Comparison of ENCODE assay signal across 8 cellular contexts in genomic region chr2:1593371-1594205, GRCh38.
DNase-seq lines count a peak whose midpoint lies in the region; ATAC-seq, FAIRE-seq and TF ChIP-seq lines count a peak whose summit lies in the region.

No MANE protein-coding gene starts in this region.

- no peak overlapping the region for H3K27ac ChIP-seq in A549

- TF ChIP-seq CTCF in A549 (IDR thresholded peaks at IDR 0.05) (no peak), HFFc6 (IDR thresholded peaks at IDR 0.05) (no peak), kidney epithelial cell (IDR thresholded peaks at IDR 0.05; ENCODE audit: insufficient read depth, low read length, poor library complexity, severe bottlenecking) (no peak)

- H3K36me3 ChIP-seq in kidney epithelial cell (ENCODE audit: control insufficient read depth, insufficient read depth, low read length) = no peaks in the 10 kb centered on the region

- peak overlapping the region; percentile 59 for H3K27ac Mint-ChIP-seq in HFFc6
- H3K27ac Mint-ChIP-seq in activated naive CD8-positive, alpha-beta T cell treated with anti-CD3 and anti-CD28 coated beads, Interleukin-2, amount 10 ng/mL, durations not matched to agents 7 days and 5 days = no peak overlapping the region

- peaks cover 17% of the 10 kb centered on the region for H3K27me3 Mint-ChIP-seq in HFFc6 (ENCODE audit: insufficient read depth)
- H3K27me3 Mint-ChIP-seq in activated naive CD8-positive, alpha-beta T cell treated with anti-CD3 and anti-CD28 coated beads, Interleukin-2, amount 10 ng/mL, durations not matched to agents 7 days and 5 days = peaks cover 3% of the 10 kb centered on the region

- H3K4me3 ChIP-seq in A549 = no peak overlapping the region
- no peak overlapping the region for H3K4me3 ChIP-seq in kidney epithelial cell (ENCODE audit: low read depth, low read length)

- WGBS in A549 (ENCODE audit: missing lambda C conversion rate) = 35% methylated on average over 17 of the region's 19 CpGs

- DNase-seq in A549 (ENCODE audit: low read depth in 1 of 2, low spot score in 1 of 2) (peak; percentile 15 to 28), HFFc6 (peak; percentile 85), kidney epithelial cell (ENCODE audit: low read depth) (peak; percentile 74), T-helper 9 cell (no peak)
- no peak for DNase-seq in activated naive CD8-positive, alpha-beta T cell treated with anti-CD3 and anti-CD28 coated beads, Interleukin-2, amount 10 ng/mL, durations not matched to agents 7 days and 5 days
- DNase-seq in activated T-cell treated with anti-CD3 and anti-CD28 coated beads, Interleukin-2, amount 50 U/mL, for 1 hour = no peak

- POLR2A ChIA-PET in A549 (lab: Yijun Ruan, JAX) = interaction anchor here (0.6 kb wide), 1 partner anchor 219 kb away, joined by 3 read pairs; no protein-coding TSS in a partner anchor
- POLR2A ChIA-PET in activated naive CD8-positive, alpha-beta T cell treated with anti-CD3 and anti-CD28 coated beads, Interleukin-2, amount 10 ng/mL, durations not matched to agents 7 days and 5 days (lab: Charles Lee) = no interaction called here

- FAIRE-seq in A549 (lab: Jason Lieb, UNC) = no peak

- peak overlapping the region; percentile 38 for H3K4me3 Mint-ChIP-seq in HFFc6
- H3K4me3 Mint-ChIP-seq in activated naive CD8-positive, alpha-beta T cell treated with anti-CD3 and anti-CD28 coated beads, Interleukin-2, amount 10 ng/mL, durations not matched to agents 7 days and 5 days = no peak overlapping the region

- H3K4me1 Mint-ChIP-seq in HFFc6 (ENCODE audit: low read depth) = no peaks in the 10 kb centered on the region
- H3K4me1 Mint-ChIP-seq in activated naive CD8-positive, alpha-beta T cell treated with anti-CD3 and anti-CD28 coated beads, Interleukin-2, amount 10 ng/mL, durations not matched to agents 7 days and 5 days = peaks cover 3% of the 10 kb centered on the region

- no peaks in the 10 kb centered on the region for H3K27me3 ChIP-seq in kidney epithelial cell (ENCODE audit: control insufficient read depth, insufficient read depth, low read length)

- TF ChIP-seq RAD21 in A549 (conservative IDR thresholded peaks at IDR 0.05 in 1 of 2, IDR thresholded peaks at IDR 0.05 in 1 of 2) = no peak

- H3K4me2 ChIP-seq in A549 = no peak overlapping the region

- H3K9me3 Mint-ChIP-seq in HFFc6 = no peaks in the 10 kb centered on the region; the same call in 1 of the 2 replicates
- no peaks in the 10 kb centered on the region for H3K9me3 Mint-ChIP-seq in activated naive CD8-positive, alpha-beta T cell treated with anti-CD3 and anti-CD28 coated beads, Interleukin-2, amount 10 ng/mL, durations not matched to agents 7 days and 5 days

- ATAC-seq in A549 = peak; percentile 43 to 55; a peak in 3 of 6 replicates
- peak; percentile 47 for ATAC-seq in activated naive CD8-positive, alpha-beta T cell treated with anti-CD3 and anti-CD28 coated beads, Interleukin-2, amount 10 ng/mL, durations not matched to agents 7 days and 5 days (ENCODE audit: low read depth)
- ATAC-seq in HG02970 (IDR thresholded peaks at IDR 0.05; ENCODE audit: low FRiP score, unreplicated experiment) = no peak
- no peak for ATAC-seq in HG03520 (IDR thresholded peaks at IDR 0.05; ENCODE audit: unreplicated experiment)

- no peak for TF ChIP-seq EP300 in A549 (IDR thresholded peaks at IDR 0.05)

- CTCF ChIA-PET in A549 (lab: Yijun Ruan, JAX) = interaction anchor here (1.1 to 3.1 kb wide), 7 partner anchors 43 to 224 kb away, joined by 3 to 18 read pairs (median 3); no protein-coding TSS in a partner anchor

- H3K9me3 ChIP-seq in A549 = peaks cover 5% of the 10 kb centered on the region; the same call in 2 of the 3 replicates

- H3K4me1 ChIP-seq in A549 = no peaks in the 10 kb centered on the region

- peaks cover 7% of the 10 kb centered on the region; the same call in 1 of the 2 replicates for H3K36me3 Mint-ChIP-seq in HFFc6 (ENCODE audit: low read depth)
- no peaks in the 10 kb centered on the region for H3K36me3 Mint-ChIP-seq in activated naive CD8-positive, alpha-beta T cell treated with anti-CD3 and anti-CD28 coated beads, Interleukin-2, amount 10 ng/mL, durations not matched to agents 7 days and 5 days

- TF ChIP-seq POLR2A in A549 (IDR thresholded peaks at IDR 0.05; ENCODE audit: low read length) = no peak

TF ChIP-seq in A549, 52 proteins besides CTCF, POLR2A, EP300 and RAD21:
- TF ChIP-seq HEYL (CRISPR knock-in tag; IDR thresholded peaks at IDR 0.05) (no peak), NR3C1 (IDR thresholded peaks at IDR 0.05) (no peak), KDM1A (IDR thresholded peaks at IDR 0.05; ENCODE audit: low read depth) (no peak), PBX3 (IDR thresholded peaks at IDR 0.05) (no peak), ELK1 (IDR thresholded peaks at IDR 0.05; ENCODE audit: low read depth, low read length) (no peak), TP53 (CRISPR knock-in tag; IDR thresholded peaks at IDR 0.05) (no peak), HMGXB4 (CRISPR knock-in tag; IDR thresholded peaks at IDR 0.05; ENCODE audit: borderline replicate concordance) (no peak), POLR2AphosphoS2 (conservative IDR thresholded peaks at IDR 0.05; ENCODE audit: low read length) (no peak), CHD4 (IDR thresholded peaks at IDR 0.05; ENCODE audit: borderline replicate concordance) (no peak), SMC3 (IDR thresholded peaks at IDR 0.05) (no peak), MAFK (IDR thresholded peaks at IDR 0.05; ENCODE audit: partially characterized antibody) (no peak), RCOR1 (IDR thresholded peaks at IDR 0.05; ENCODE audit: low read depth, low read length) (no peak), REST (IDR thresholded peaks at IDR 0.05) (no peak), HOXB13 (CRISPR knock-in tag; IDR thresholded peaks at IDR 0.05; ENCODE audit: low read depth) (no peak), CBX2 (IDR thresholded peaks at IDR 0.05; ENCODE audit: borderline replicate concordance, low read depth) (no peak), FOXS1 (CRISPR knock-in tag; IDR thresholded peaks at IDR 0.05) (no peak), ZC3H11A (IDR thresholded peaks at IDR 0.05) (no peak)

Comparison
In these comparisons a context has a peak if more than half of its experiments do, and no peak if none do; other contexts are left out.
1. ATAC-seq: peak in A549 (2 of 2) and activated naive CD8-positive, alpha-beta T cell treated with anti-CD3 and anti-CD28 coated beads, Interleukin-2, amount 10 ng/mL, durations not matched to agents 7 days and 5 days (single experiment); none in HG02970 (single experiment) and HG03520 (single experiment).
2. DNase-seq: peak in A549 (2 of 2), HFFc6 (single experiment) and kidney epithelial cell (single experiment); none in activated naive CD8-positive, alpha-beta T cell treated with anti-CD3 and anti-CD28 coated beads, Interleukin-2, amount 10 ng/mL, durations not matched to agents 7 days and 5 days (single experiment), T-helper 9 cell (single experiment) and activated T-cell treated with anti-CD3 and anti-CD28 coated beads, Interleukin-2, amount 50 U/mL, for 1 hour (single experiment).